In the genomic region with DNA sequence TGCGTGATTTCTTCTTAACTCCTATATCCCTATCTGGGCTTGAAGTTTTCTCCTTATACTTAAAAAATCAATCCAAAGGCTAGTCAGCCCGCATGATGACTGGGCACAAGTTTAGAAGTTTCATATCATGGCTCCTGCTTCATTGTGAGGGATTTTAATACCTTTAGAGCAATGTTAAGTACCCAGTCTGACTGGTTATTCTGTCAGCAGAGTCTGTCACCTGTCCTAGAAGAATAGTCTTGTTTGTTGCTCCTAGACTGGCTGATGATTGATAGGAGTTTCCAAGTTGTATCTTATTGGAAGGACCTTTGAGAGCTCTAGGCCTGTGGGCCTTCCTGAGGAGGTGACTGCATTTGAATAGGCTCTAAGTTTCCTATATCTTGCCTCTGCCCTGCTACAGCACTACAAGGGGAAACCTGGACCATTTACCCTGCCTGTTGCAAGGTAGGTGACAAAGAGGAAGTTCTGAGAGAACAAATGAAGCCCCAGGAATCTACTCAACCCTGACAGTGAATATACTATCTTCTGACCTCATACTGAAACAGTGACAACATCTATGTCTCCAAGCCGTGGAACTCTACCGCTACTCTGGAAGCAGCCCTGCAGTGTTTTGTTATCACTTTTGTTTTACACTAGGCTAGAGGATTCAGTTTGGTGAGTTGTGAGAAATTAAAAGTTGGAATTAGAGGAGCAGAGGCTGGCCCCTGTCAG, we compare ENCODE assay signal across 9 cellular contexts.
DNase-seq lines count a peak whose midpoint lies in the region; ATAC-seq lines count a peak whose summit lies in the region.
"Had no signal": no experiment of that assay in that cellular context is flagged by ENCODE, and none has a peak within 500 bp of the region (broad histone marks: within the 10 kb centered on the region; RNA-seq: fewer than 3 reads in every experiment).

No MANE protein-coding gene starts in this region.

- no peaks in the 10 kb centered on the region for H3K27me3 Mint-ChIP-seq in activated T-cell treated with anti-CD3 and anti-CD28 coated beads, Interleukin-2, amount 50 U/mL, for 72 hours (ENCODE audit: low read depth)
- H3K27me3 Mint-ChIP-seq in stimulated activated naive B cell treated with anti-CD40 and anti-IgM and Interleukin-4, amounts not matched to agents 10 μg/mL and 1 μg/mL and 100 μg/mL, for 72 hours = no peaks in the 10 kb centered on the region

- DNase-seq in activated T-cell treated with anti-CD3 and anti-CD28 coated beads, Interleukin-2, amount 50 U/mL, for 72 hours = no peak
- no peak for DNase-seq in activated T-cell treated with anti-CD3 and anti-CD28 coated beads for 4 hours
- peak; percentile 20 for DNase-seq in stimulated activated naive B cell treated with anti-CD40 and anti-IgM and Interleukin-4, amounts not matched to agents 10 μg/mL and 1 μg/mL and 100 μg/mL, for 72 hours
- DNase-seq in putamen (ENCODE audit: low spot score) = no peak
- DNase-seq in DMS 273 treated with DMSO at 0.1 percent for 48 hours (lab: John Stamatoyannopoulos, UW) = no peak
- no peak for DNase-seq in DMS153 treated with DMSO at 0.1 percent for 48 hours (lab: John Stamatoyannopoulos, UW; ENCODE audit: unreplicated experiment)
- DNase-seq: left ventricle myocardium superior had no signal

- ATAC-seq in activated T-cell treated with anti-CD3 and anti-CD28 coated beads, Interleukin-2, amount 50 U/mL, for 72 hours (replicated peaks in 1 of 2) = peak; percentile 78 to 93
- ATAC-seq in GM21723 (IDR thresholded peaks at IDR 0.05; ENCODE audit: unreplicated experiment) (peak; percentile 89), HG03469 (IDR thresholded peaks at IDR 0.05; ENCODE audit: unreplicated experiment) (peak; percentile 82)
- ATAC-seq in stimulated activated naive B cell treated with anti-CD40 and anti-IgM and Interleukin-4, amounts not matched to agents 10 μg/mL and 1 μg/mL and 100 μg/mL, for 72 hours (replicated peaks) = peak; percentile 98 to 99
- ATAC-seq: left ventricle myocardium superior had no signal

- H3K36me3 Mint-ChIP-seq in activated T-cell treated with anti-CD3 and anti-CD28 coated beads, Interleukin-2, amount 50 U/mL, for 72 hours (ENCODE audit: insufficient read depth in 2 of 2) = peaks cover 0 to 7% of the 10 kb centered on the region in 2 donors
- no peaks in the 10 kb centered on the region for H3K36me3 Mint-ChIP-seq in stimulated activated naive B cell treated with anti-CD40 and anti-IgM and Interleukin-4, amounts not matched to agents 10 μg/mL and 1 μg/mL and 100 μg/mL, for 72 hours

- no peaks in the 10 kb centered on the region for H3K9me3 Mint-ChIP-seq in activated T-cell treated with anti-CD3 and anti-CD28 coated beads, Interleukin-2, amount 50 U/mL, for 72 hours
- H3K9me3 Mint-ChIP-seq in stimulated activated naive B cell treated with anti-CD40 and anti-IgM and Interleukin-4, amounts not matched to agents 10 μg/mL and 1 μg/mL and 100 μg/mL, for 72 hours = no peaks in the 10 kb centered on the region

- peak overlapping the region; percentile 38 for H3K27ac Mint-ChIP-seq in activated T-cell treated with anti-CD3 and anti-CD28 coated beads, Interleukin-2, amount 50 U/mL, for 72 hours
- H3K27ac Mint-ChIP-seq in stimulated activated naive B cell treated with anti-CD40 and anti-IgM and Interleukin-4, amounts not matched to agents 10 μg/mL and 1 μg/mL and 100 μg/mL, for 72 hours = peak overlapping the region; percentile 70

- H3K4me3 Mint-ChIP-seq in activated T-cell treated with anti-CD3 and anti-CD28 coated beads, Interleukin-2, amount 50 U/mL, for 72 hours = peak overlapping the region in 1 of 2 donors; percentile 53
- H3K4me3 Mint-ChIP-seq in stimulated activated naive B cell treated with anti-CD40 and anti-IgM and Interleukin-4, amounts not matched to agents 10 μg/mL and 1 μg/mL and 100 μg/mL, for 72 hours = no peak overlapping the region

- H3K4me1 Mint-ChIP-seq in activated T-cell treated with anti-CD3 and anti-CD28 coated beads, Interleukin-2, amount 50 U/mL, for 72 hours (ENCODE audit: low read depth) = peaks cover 20% of the 10 kb centered on the region
- peaks cover 9 to 24% of the 10 kb centered on the region in 2 donors for H3K4me1 Mint-ChIP-seq in stimulated activated naive B cell treated with anti-CD40 and anti-IgM and Interleukin-4, amounts not matched to agents 10 μg/mL and 1 μg/mL and 100 μg/mL, for 72 hours
